In the genomic region with DNA sequence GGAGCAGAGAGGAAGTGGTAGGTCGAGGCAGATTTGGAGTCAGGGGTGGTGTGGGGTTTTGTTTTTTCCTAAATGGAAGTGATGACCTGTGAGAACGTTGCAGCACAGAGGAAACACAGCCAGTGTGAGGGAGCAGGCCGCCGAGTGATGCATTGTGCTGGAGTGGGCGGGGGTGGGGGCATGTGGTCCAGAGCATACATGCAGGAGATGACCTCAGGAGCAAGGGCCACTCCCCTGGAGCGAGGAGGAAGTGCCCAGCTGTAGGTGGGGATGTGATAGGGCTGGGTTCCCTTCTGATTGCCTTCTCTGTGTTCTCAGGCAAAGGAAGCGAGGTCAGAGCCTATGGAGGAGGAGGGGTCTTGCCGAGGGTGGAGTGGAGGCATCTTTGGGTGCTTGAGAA, we compare ENCODE assay signal across 13 cellular contexts.
DNase-seq lines count a peak whose midpoint lies in the region; ATAC-seq, FAIRE-seq and TF ChIP-seq lines count a peak whose summit lies in the region.
"Had no signal": no experiment of that assay in that cellular context is flagged by ENCODE, and none has a peak within 500 bp of the region (broad histone marks: within the 10 kb centered on the region; RNA-seq: fewer than 3 reads in every experiment).

No MANE protein-coding gene starts in this region.

- H3K36me3 ChIP-seq in Caco-2 (ENCODE audit: control insufficient read depth, insufficient read depth, low read length) (peaks cover 8% of the 10 kb centered on the region), H1 (ENCODE audit: control insufficient read depth in 2 of 4, insufficient read depth in 4 of 4, low read length in 3 of 4) (peaks cover 2 to 54% (median 11%) of the 10 kb centered on the region in 4 experiments; a peak in 7 of 8 replicates), osteoblast (ENCODE audit: insufficient read depth, low read length) (peaks cover 33% of the 10 kb centered on the region), MM.1S (replicated peaks; ENCODE audit: insufficient read depth, low read length) (peaks cover 17% of the 10 kb centered on the region)

- no peaks in the 10 kb centered on the region for H3K9me2 ChIP-seq in MM.1S (replicated peaks; ENCODE audit: insufficient read depth, low read length)

- H3F3A ChIP-seq in MM.1S (ENCODE audit: insufficient read depth, low read length), result no peaks in the 10 kb centered on the region

- no peak for TF ChIP-seq RAD21 in H1 (IDR thresholded peaks at IDR 0.05 in 1 of 2, conservative IDR thresholded peaks at IDR 0.05 in 1 of 2; ENCODE audit: low read depth in 2 of 2, low read length in 2 of 2)

- H2BK20ac ChIP-seq in H1 (ENCODE audit: low read length), result no peak overlapping the region

- POLR2A ChIA-PET in Caco-2 (lab: Charles Lee), result no interaction called here
- POLR2A ChIA-PET in H1 (lab: Charles Lee; ENCODE audit: partially characterized antibody), result interaction anchor here (0.6 to 0.8 kb wide), 2 partner anchors 9 to 15 kb away, joined by 3 to 5 read pairs; no protein-coding TSS in a partner anchor
- POLR2A ChIA-PET in MCF 10A (lab: Yijun Ruan, JAX), result interaction anchor here (0.6 kb wide), 1 partner anchor 8 kb away, joined by 4 read pairs; no protein-coding TSS in a partner anchor

- peaks cover 23% of the 10 kb centered on the region for H3K4me1 Mint-ChIP-seq in Caco-2 (ENCODE audit: low read depth, unreplicated experiment)
- H3K4me1 Mint-ChIP-seq in MCF 10A (ENCODE audit: insufficient read depth, unreplicated experiment), result peaks cover 18% of the 10 kb centered on the region

- BruUV-seq in Caco-2 (replicated peaks; lab: Mats Ljungman, UMichigan) (no TSS peak), MCF 10A (replicated peaks; lab: Mats Ljungman, UMichigan) (no TSS peak)

- H3K23ac ChIP-seq in H1 (ENCODE audit: insufficient read length), result no peak overlapping the region

- H3K4me3 Mint-ChIP-seq in Caco-2 (ENCODE audit: unreplicated experiment), result no peak overlapping the region
- H3K4me3 Mint-ChIP-seq in MCF 10A (ENCODE audit: unreplicated experiment), result no peak overlapping the region
- H3K4me3 Mint-ChIP-seq: activated B cell treated with CpG ODN at 0.5 μM for 24 hours, neural crest cell had no signal

- no peak for DNase-seq in Caco-2
- DNase-seq in M059J (ENCODE audit: low read depth), result peak; percentile 6
- DNase-seq in H1 (ENCODE audit: low read depth in 1 of 2, low spot score in 2 of 2), result no peak
- no peak for DNase-seq in osteoblast (ENCODE audit: insufficient read length, low spot score, missing footprints)
- DNase-seq in HT-29 (ENCODE audit: low spot score), result no peak
- no peak for DNase-seq in MM.1S
- DNase-seq in MCF 10A (ENCODE audit: unreplicated experiment), result no peak
- DNase-seq: activated B cell treated with CpG ODN at 0.5 μM for 24 hours, NCI-H2171, stomach had no signal

- H3K4me2 ChIP-seq in H1 (ENCODE audit: insufficient read depth in 1 of 2, low read depth in 2 of 2, low read length in 2 of 2) (no peak overlapping the region), osteoblast (ENCODE audit: insufficient read depth, low read length) (no peak overlapping the region), MM.1S (ENCODE audit: low read depth, low read length) (no peak overlapping the region)

- H3K27me3 Mint-ChIP-seq in Caco-2 (ENCODE audit: insufficient read depth, unreplicated experiment) (no peaks in the 10 kb centered on the region), MCF 10A (ENCODE audit: insufficient read depth, unreplicated experiment) (no peaks in the 10 kb centered on the region)
- H3K27me3 Mint-ChIP-seq: activated B cell treated with CpG ODN at 0.5 μM for 24 hours had no signal

- no peak overlapping the region for H2BK12ac ChIP-seq in H1 (ENCODE audit: low read depth, low read length)

- peaks cover 26% of the 10 kb centered on the region for H3K79me1 ChIP-seq in H1 (ENCODE audit: low read depth, low read length)

- ATAC-seq in HG02840 (IDR thresholded peaks at IDR 0.05; ENCODE audit: low FRiP score, unreplicated experiment), result no peak

- H4K5ac ChIP-seq in H1 (ENCODE audit: insufficient read length, low read depth, low read length), result no peak overlapping the region

- H3K9me3 Mint-ChIP-seq in Caco-2 (ENCODE audit: unreplicated experiment) (no peaks in the 10 kb centered on the region), MCF 10A (ENCODE audit: unreplicated experiment) (no peaks in the 10 kb centered on the region)
- H3K9me3 Mint-ChIP-seq: activated B cell treated with CpG ODN at 0.5 μM for 24 hours, neural crest cell had no signal

- H3K27ac Mint-ChIP-seq in Caco-2 (ENCODE audit: unreplicated experiment) (peak overlapping the region; percentile 40), MCF 10A (ENCODE audit: low read depth, unreplicated experiment) (no peak overlapping the region)
- H3K27ac Mint-ChIP-seq: activated B cell treated with CpG ODN at 0.5 μM for 24 hours had no signal

- H3K23me2 ChIP-seq in H1 (ENCODE audit: low read depth, low read length), result no peaks in the 10 kb centered on the region

- H2BK120ac ChIP-seq in H1 (replicated peaks; ENCODE audit: low read depth, low read length), result no peak overlapping the region

- no peak overlapping the region for H3K4me3 ChIP-seq in Caco-2 (ENCODE audit: low read depth, low read length)
- no peak overlapping the region for H3K4me3 ChIP-seq in H1 (ENCODE audit: extremely low read depth in 1 of 4, insufficient read depth in 2 of 4, low read depth in 3 of 4, low read length in 4 of 4)
- H3K4me3 ChIP-seq in osteoblast (ENCODE audit: insufficient read depth, low read length), result no peak overlapping the region
- H3K4me3 ChIP-seq in MM.1S (ENCODE audit: low read length), result no peak overlapping the region
- H3K4me3 ChIP-seq: stomach had no signal

- TF ChIP-seq EP300 in H1 (IDR thresholded peaks at IDR 0.05; ENCODE audit: borderline replicate concordance in 1 of 2, low read depth in 2 of 2, low read length in 2 of 2), result no peak

- no peak overlapping the region for H2AFZ ChIP-seq in H1 (ENCODE audit: low read length)
- no peak overlapping the region for H2AFZ ChIP-seq in osteoblast (ENCODE audit: low read length)
- no peak overlapping the region for H2AFZ ChIP-seq in MM.1S (ENCODE audit: low read length)

- H3K27ac ChIP-seq in H1 (ENCODE audit: low read depth, low read length) (no peak overlapping the region), osteoblast (ENCODE audit: low read depth, low read length) (peak overlapping the region; percentile 86), MM.1S (ENCODE audit: low read length) (no peak overlapping the region)

- intact Hi-C loops in Caco-2 (cut with micrococcal nuclease; ENCODE audit: unreplicated experiment), result no loop called here
- intact Hi-C loops in MCF 10A (cut with micrococcal nuclease), result no loop called here

- no peak overlapping the region for H2AK5ac ChIP-seq in H1 (ENCODE audit: low read depth, low read length)

- no peak overlapping the region for H3K56ac ChIP-seq in H1 (replicated peaks; ENCODE audit: insufficient read length, low read depth, low read length)

- no peak overlapping the region for H4K8ac ChIP-seq in H1 (ENCODE audit: extremely low read depth, insufficient read depth, low read length)

- H3K27me3 ChIP-seq in Caco-2 (replicated peaks; ENCODE audit: control insufficient read depth, insufficient read depth, low read length) (no peaks in the 10 kb centered on the region), H1 (replicated peaks in 1 of 4; ENCODE audit: control insufficient read depth in 3 of 4, extremely low read depth in 1 of 4, insufficient read depth in 3 of 4, low read length in 3 of 4) (no peaks in the 10 kb centered on the region), osteoblast (ENCODE audit: insufficient read depth, low read length) (no peaks in the 10 kb centered on the region), MM.1S (replicated peaks; ENCODE audit: insufficient read depth, low read length) (no peaks in the 10 kb centered on the region)
- H3K27me3 ChIP-seq: stomach had no signal

- H3K18ac ChIP-seq in H1 (ENCODE audit: extremely low read depth, low read length), result no peak overlapping the region

- 86% methylated on average over 8 of the region's 8 CpGs; no CpG with 5 or more reads in 1 of the 2 experiments for WGBS in H1 (ENCODE audit: extremely low coverage in 1 of 2, insufficient coverage in 1 of 2, insufficient read length in 1 of 2, insufficient replicate concordance in 2 of 2, low coverage in 1 of 2, low lambda C conversion rate in 2 of 2, missing lambda C conversion rate in 1 of 2), 2 experiments

- FAIRE-seq in H1 (lab: Jason Lieb, UNC), result no peak
- FAIRE-seq: endothelial cell of umbilical vein had no signal

- H3K79me2 ChIP-seq in H1 (ENCODE audit: control insufficient read depth in 1 of 2, insufficient read depth in 2 of 2, low read length in 2 of 2) (peaks cover 0 to 88% of the 10 kb centered on the region in 2 experiments; a peak in 3 of 4 replicates), osteoblast (ENCODE audit: insufficient read depth, low read length) (peaks cover 79% of the 10 kb centered on the region), MM.1S (ENCODE audit: low read length) (peaks cover 86% of the 10 kb centered on the region)

- no peak overlapping the region for H4K91ac ChIP-seq in H1 (replicated peaks; ENCODE audit: insufficient read length, low read length)

- CTCF ChIA-PET in Caco-2 (lab: Charles Lee), result no interaction called here
- CTCF ChIA-PET in H1 (lab: Charles Lee; ENCODE audit: partially characterized antibody), result interaction anchor here (1.0 kb wide), 1 partner anchor 60 kb away, joined by 3 read pairs; no protein-coding TSS in a partner anchor
- CTCF ChIA-PET in MCF 10A (lab: Yijun Ruan, JAX), result no interaction called here

- no peak overlapping the region for H3K14ac ChIP-seq in H1 (ENCODE audit: insufficient read length)

- H4K20me1 ChIP-seq in H1 (replicated peaks in 1 of 2; ENCODE audit: control insufficient read depth in 1 of 2, insufficient read depth in 2 of 2, low read length in 2 of 2), result peaks cover 7 to 24% of the 10 kb centered on the region in 2 experiments
- H4K20me1 ChIP-seq in osteoblast (ENCODE audit: insufficient read depth, low read length), result peaks cover 31% of the 10 kb centered on the region
- no peaks in the 10 kb centered on the region for H4K20me1 ChIP-seq in MM.1S (ENCODE audit: insufficient read depth, low read length)

- no peak for TF ChIP-seq POLR2A in H1 (IDR thresholded peaks at IDR 0.05; ENCODE audit: control extremely low read depth in 1 of 2, low read depth in 2 of 2, low read length in 2 of 2)

- H2BK5ac ChIP-seq in H1 (ENCODE audit: low read depth, low read length), result peak overlapping the region; percentile 6; the same call in 1 of the 2 replicates

- H3K4me1 ChIP-seq in Caco-2 (no peaks in the 10 kb centered on the region), H1 (replicated peaks in 1 of 4; ENCODE audit: control insufficient read depth in 3 of 4, insufficient read depth in 4 of 4, low read length in 3 of 4) (peaks cover 9 to 22% (median 18%) of the 10 kb centered on the region in 4 experiments), osteoblast (ENCODE audit: insufficient read depth, low read length) (peaks cover 23% of the 10 kb centered on the region), MM.1S (ENCODE audit: low read length) (no peaks in the 10 kb centered on the region)

- H3K36me3 Mint-ChIP-seq in Caco-2 (ENCODE audit: insufficient read depth, unreplicated experiment) (peaks cover 89% of the 10 kb centered on the region), MCF 10A (ENCODE audit: insufficient read depth, unreplicated experiment) (peaks cover 76% of the 10 kb centered on the region)

- TF ChIP-seq CTCF in Caco-2 (IDR thresholded peaks at IDR 0.05; ENCODE audit: insufficient read depth in 1 of 2, low read depth in 1 of 2, low read length in 1 of 2, severe bottlenecking in 1 of 2, unreplicated experiment in 1 of 2) (no peak), H1 (IDR thresholded peaks at IDR 0.05; ENCODE audit: control extremely low read depth in 1 of 3, insufficient read depth in 1 of 3, low read depth in 1 of 3, low read length in 3 of 3) (no peak), osteoblast (IDR thresholded peaks at IDR 0.05; ENCODE audit: extremely low read depth, low read depth, low read length) (no peak), MM.1S (IDR thresholded peaks at IDR 0.05; ENCODE audit: low read length) (no peak), MCF 10A (IDR thresholded peaks at IDR 0.05; ENCODE audit: unreplicated experiment) (no peak)

- H3K4ac ChIP-seq in H1 (replicated peaks; ENCODE audit: insufficient read length, low read depth, low read length), result no peak overlapping the region

- no peaks in the 10 kb centered on the region for H3K9me3 ChIP-seq in Caco-2
- H3K9me3 ChIP-seq in H1 (ENCODE audit: insufficient read depth in 2 of 2, low read depth in 1 of 2, low read length in 1 of 2), result no peaks in the 10 kb centered on the region
- no peaks in the 10 kb centered on the region for H3K9me3 ChIP-seq in osteoblast (ENCODE audit: low read depth, low read length)
- H3K9me3 ChIP-seq in MM.1S (replicated peaks; ENCODE audit: insufficient read depth, low read length), result no peaks in the 10 kb centered on the region
- H3K9me3 ChIP-seq: stomach had no signal

- H3K9ac ChIP-seq in H1 (replicated peaks in 1 of 4; ENCODE audit: extremely low read depth in 1 of 4, low read depth in 3 of 4, low read length in 3 of 4) (no peak overlapping the region), MM.1S (ENCODE audit: low read length) (no peak overlapping the region)

- H2BK15ac ChIP-seq in H1 (ENCODE audit: low read length), result no peak overlapping the region
